In genomic region chr9:121927081-121927480, GRCh38 we compare ENCODE assay signal across 20 cellular contexts.
"Had no signal": no experiment of that assay in that cellular context is flagged by ENCODE, and none has a peak within 500 bp of the region (broad histone marks: within the 10 kb centered on the region; RNA-seq: fewer than 3 reads in every experiment).

No MANE protein-coding gene starts in this region.

- H3K27ac ChIP-seq: RWPE1, SJCRH30 had no signal

- H3K9me3 ChIP-seq: MG63, SJCRH30 had no signal

- H3K27me3 ChIP-seq: MG63, SJCRH30 had no signal

- DNase-seq: IMR-90, Karpas-422, KG1, MG63, NCI-H1092, NCI-H1105 treated with DMSO at 0.1 percent for 48 hours, NCI-H1417 treated with DMSO at 0.1 percent for 48 hours, NCI-H146, NCI-H1694 treated with DMSO at 0.1 percent for 48 hours, NCI-H1930, NCI-H2081, NCI-H2107, NCI-H2227 treated with DMSO at 0.1 percent for 48 hours, NCI-H526 treated with DMSO at 0.1 percent for 48 hours, NCI-H748 treated with DMSO at 0.1 percent for 48 hours, PC-3, SHP77, SJCRH30, T-helper 1 cell had no signal

- H3K36me3 ChIP-seq: MG63, SJCRH30 had no signal

- H3K4me3 ChIP-seq: MG63, SJCRH30 had no signal
